1 cellular context compared by ENCODE assay signal in genomic region chr20:44115762-44116644, GRCh38.
TF ChIP-seq lines count a peak whose summit lies in the region.

No MANE protein-coding gene starts in this region.

TF ChIP-seq in HCT116, 20 proteins besides CTCF, POLR2A, EP300 and RAD21 (continued from another document):
- TF ChIP-seq, protein P1, sequence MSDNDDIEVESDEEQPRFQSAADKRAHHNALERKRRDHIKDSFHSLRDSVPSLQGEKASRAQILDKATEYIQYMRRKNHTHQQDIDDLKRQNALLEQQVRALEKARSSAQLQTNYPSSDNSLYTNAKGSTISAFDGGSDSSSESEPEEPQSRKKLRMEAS (IDR thresholded peaks at IDR 0.05): no peak
- TF ChIP-seq ELF1 (IDR thresholded peaks at IDR 0.05; ENCODE audit: borderline replicate concordance, low read depth): no peak
- no peak for TF ChIP-seq SIN3A (IDR thresholded peaks at IDR 0.05; ENCODE audit: low read depth)
- TF ChIP-seq TCF7L2 (IDR thresholded peaks at IDR 0.05; ENCODE audit: borderline replicate concordance, extremely low read depth, insufficient read depth, insufficient read length): no peak
- TF ChIP-seq YY1 (IDR thresholded peaks at IDR 0.05; ENCODE audit: extremely low read depth, insufficient replicate concordance, low read depth, low read length): no peak
- TF ChIP-seq POLR2AphosphoS5 (IDR thresholded peaks at IDR 0.05; ENCODE audit: low read depth, low read length): no peak
- TF ChIP-seq EGR1 (IDR thresholded peaks at IDR 0.05; ENCODE audit: low read depth): no peak
- TF ChIP-seq CEBPB (IDR thresholded peaks at IDR 0.05; ENCODE audit: low read depth): no peak
- TF ChIP-seq ZNF274 (IDR thresholded peaks at IDR 0.05; ENCODE audit: low read depth, low read length): no peak
- TF ChIP-seq, protein P2, sequence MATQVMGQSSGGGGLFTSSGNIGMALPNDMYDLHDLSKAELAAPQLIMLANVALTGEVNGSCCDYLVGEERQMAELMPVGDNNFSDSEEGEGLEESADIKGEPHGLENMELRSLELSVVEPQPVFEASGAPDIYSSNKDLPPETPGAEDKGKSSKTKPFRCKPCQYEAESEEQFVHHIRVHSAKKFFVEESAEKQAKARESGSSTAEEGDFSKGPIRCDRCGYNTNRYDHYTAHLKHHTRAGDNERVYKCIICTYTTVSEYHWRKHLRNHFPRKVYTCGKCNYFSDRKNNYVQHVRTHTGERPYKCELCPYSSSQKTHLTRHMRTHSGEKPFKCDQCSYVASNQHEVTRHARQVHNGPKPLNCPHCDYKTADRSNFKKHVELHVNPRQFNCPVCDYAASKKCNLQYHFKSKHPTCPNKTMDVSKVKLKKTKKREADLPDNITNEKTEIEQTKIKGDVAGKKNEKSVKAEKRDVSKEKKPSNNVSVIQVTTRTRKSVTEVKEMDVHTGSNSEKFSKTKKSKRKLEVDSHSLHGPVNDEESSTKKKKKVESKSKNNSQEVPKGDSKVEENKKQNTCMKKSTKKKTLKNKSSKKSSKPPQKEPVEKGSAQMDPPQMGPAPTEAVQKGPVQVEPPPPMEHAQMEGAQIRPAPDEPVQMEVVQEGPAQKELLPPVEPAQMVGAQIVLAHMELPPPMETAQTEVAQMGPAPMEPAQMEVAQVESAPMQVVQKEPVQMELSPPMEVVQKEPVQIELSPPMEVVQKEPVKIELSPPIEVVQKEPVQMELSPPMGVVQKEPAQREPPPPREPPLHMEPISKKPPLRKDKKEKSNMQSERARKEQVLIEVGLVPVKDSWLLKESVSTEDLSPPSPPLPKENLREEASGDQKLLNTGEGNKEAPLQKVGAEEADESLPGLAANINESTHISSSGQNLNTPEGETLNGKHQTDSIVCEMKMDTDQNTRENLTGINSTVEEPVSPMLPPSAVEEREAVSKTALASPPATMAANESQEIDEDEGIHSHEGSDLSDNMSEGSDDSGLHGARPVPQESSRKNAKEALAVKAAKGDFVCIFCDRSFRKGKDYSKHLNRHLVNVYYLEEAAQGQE (IDR thresholded peaks at IDR 0.05; ENCODE audit: low read depth): no peak
